5 cellular contexts compared by ENCODE assay signal in the genomic region with DNA sequence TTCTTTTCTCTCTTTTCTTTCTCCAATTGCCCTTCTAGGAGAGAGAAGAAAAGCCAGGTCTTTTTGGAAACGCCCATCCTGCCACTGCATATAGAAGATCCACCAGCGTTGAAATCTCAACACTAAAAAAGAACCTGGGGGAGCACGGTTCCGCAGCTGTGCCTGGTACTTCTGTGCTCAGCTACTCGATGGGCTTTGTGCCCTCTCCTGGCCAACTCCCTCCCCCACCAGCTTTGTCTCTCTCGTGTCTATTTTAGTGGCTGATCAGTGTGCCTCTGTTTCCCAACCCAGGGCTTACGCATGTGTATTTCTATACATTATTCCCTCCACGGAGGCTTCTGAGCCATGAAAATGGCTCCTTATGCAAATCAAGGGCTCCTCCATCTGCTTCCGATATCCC.
"Had no signal": no experiment of that assay in that cellular context is flagged by ENCODE, and none has a peak within 500 bp of the region (broad histone marks: within the 10 kb centered on the region; RNA-seq: fewer than 3 reads in every experiment).

No MANE protein-coding gene starts in this region.

- H3K4me2 ChIP-seq: GM23338 had no signal

- DNase-seq: H9, HCEC 1CT, IMR-90 had no signal

- H2AFZ ChIP-seq: GM23338 had no signal

- ATAC-seq: GM23338, K562 had no signal

- H3K4me3 ChIP-seq: GM23338, K562 had no signal
